Comparison of ENCODE assay signal across 1 cellular context in genomic region chr6:154460306-154461071, GRCh38.
TF ChIP-seq lines count a peak whose summit lies in the region.

No MANE protein-coding gene starts in this region.

TF ChIP-seq in liver, 16 proteins besides CTCF, POLR2A, EP300 and RAD21 (continued from another document):
- TF ChIP-seq HNF4A (conservative IDR thresholded peaks at IDR 0.05) (peak; percentile 87 to 94), RXRA (IDR thresholded peaks at IDR 0.05) (peak; percentile 66 to 85), NR2F2 (IDR thresholded peaks at IDR 0.05) (no peak), GABPA (IDR thresholded peaks at IDR 0.05 in 1 of 2, conservative IDR thresholded peaks at IDR 0.05 in 1 of 2) (peak in 1 of 2 donors; percentile 35), REST (IDR thresholded peaks at IDR 0.05) (peak; percentile 73), FOXA1 (IDR thresholded peaks at IDR 0.05) (peak; percentile 86), FOXA2 (IDR thresholded peaks at IDR 0.05) (peak; percentile 93)
